In the genomic region with DNA sequence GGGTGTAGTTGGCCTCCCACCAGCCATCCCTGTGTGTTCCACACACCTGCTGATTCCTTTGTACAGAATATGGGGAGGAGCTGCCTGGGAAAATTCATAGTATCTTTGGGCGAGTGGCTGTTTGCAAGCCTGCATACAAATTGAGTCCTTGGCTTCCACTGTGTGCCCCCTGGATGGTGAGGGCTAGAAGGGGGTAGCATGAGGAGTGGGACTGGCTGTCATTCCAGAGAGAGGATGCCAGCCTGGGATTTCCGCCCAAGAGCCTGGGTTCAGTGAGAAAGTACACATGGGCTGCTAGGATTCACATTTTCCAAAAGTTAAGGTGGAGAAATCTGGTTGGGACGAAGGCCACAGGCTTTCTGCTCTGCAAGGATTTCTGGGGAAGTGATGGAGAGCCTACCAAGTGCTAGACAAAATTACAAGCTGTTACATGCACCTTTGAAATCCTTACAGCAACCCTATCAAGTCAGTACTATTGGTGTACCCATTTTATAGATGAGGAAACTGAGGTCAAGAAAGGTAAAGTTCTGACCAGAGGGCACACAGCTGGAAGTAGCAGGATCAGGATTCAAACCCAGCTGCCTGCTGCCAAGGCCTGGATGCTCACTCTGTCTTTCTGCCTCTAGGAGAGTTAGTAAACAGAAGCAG, we compare ENCODE assay signal across 20 cellular contexts. TPM values are rescaled to one million over a fixed set of nuclear protein-coding genes. Genes with fewer than 3 reads are reported as not detected.
DNase-seq lines count a peak whose midpoint lies in the region; ATAC-seq and TF ChIP-seq lines count a peak whose summit lies in the region.
"Had no signal": no experiment of that assay in that cellular context is flagged by ENCODE, and none has a peak within 500 bp of the region (broad histone marks: within the 10 kb centered on the region; RNA-seq: fewer than 3 reads in every experiment).

No MANE protein-coding gene starts in this region.

- no peaks in the 10 kb centered on the region for H3K36me3 ChIP-seq in left ventricle myocardium inferior
- H3K36me3 ChIP-seq in esophagus squamous epithelium = no peaks in the 10 kb centered on the region
- no peaks in the 10 kb centered on the region for H3K36me3 ChIP-seq in suprapubic skin
- no peaks in the 10 kb centered on the region for H3K36me3 ChIP-seq in mucosa of descending colon (ENCODE audit: low read depth)
- H3K36me3 ChIP-seq: BLaER1 treated with 17β-estradiol and CSF1 and Interleukin-3, amounts not matched to agents 10 nM and 100 nM; cardiac muscle cell; ovary had no signal

- no peak overlapping the region for H3K4me3 Mint-ChIP-seq in endothelial cell (ENCODE audit: unreplicated experiment)
- H3K4me3 Mint-ChIP-seq: activated CD8-positive, alpha-beta T cell treated with anti-CD3 and anti-CD28 coated beads for 36 hours; activated naive CD4-positive, alpha-beta T cell treated with anti-CD3 and anti-CD28 coated beads for 36 hours; naive thymus-derived CD4-positive, alpha-beta T cell had no signal

- H3K4me1 ChIP-seq in left ventricle myocardium inferior (peaks cover 40% of the 10 kb centered on the region), right cardiac atrium (ENCODE audit: control insufficient read depth, insufficient read depth, low read length) (peaks cover 8% of the 10 kb centered on the region), esophagus squamous epithelium (peaks cover 0 to 29% (median 19%) of the 10 kb centered on the region in 3 donors), suprapubic skin (peaks cover 35% of the 10 kb centered on the region), mucosa of descending colon (ENCODE audit: low read depth) (no peaks in the 10 kb centered on the region)
- H3K4me1 ChIP-seq: foreskin keratinocyte had no signal

- ATAC-seq in right cardiac atrium (no peak), mucosa of descending colon (no peak), HG03460 (IDR thresholded peaks at IDR 0.05; ENCODE audit: unreplicated experiment) (no peak)
- ATAC-seq: activated CD8-positive, alpha-beta T cell treated with anti-CD3 and anti-CD28 coated beads for 36 hours; foreskin keratinocyte; naive thymus-derived CD4-positive, alpha-beta T cell had no signal

- H3K27ac ChIP-seq in left ventricle myocardium inferior (replicated peaks) (peak overlapping the region; percentile 85), right cardiac atrium (ENCODE audit: low read length) (no peak overlapping the region), esophagus squamous epithelium (peak overlapping the region in 3 of 4 donors; percentile 35 to 76 (median 67)), suprapubic skin (peak overlapping the region; percentile 73)
- H3K27ac ChIP-seq: BLaER1 treated with 17β-estradiol and CSF1 and Interleukin-3, amounts not matched to agents 10 nM and 100 nM; cardiac muscle cell; foreskin keratinocyte had no signal

- no peaks in the 10 kb centered on the region for H3K9me3 Mint-ChIP-seq in endothelial cell (ENCODE audit: unreplicated experiment)
- H3K9me3 Mint-ChIP-seq: activated CD8-positive, alpha-beta T cell treated with anti-CD3 and anti-CD28 coated beads for 36 hours; activated naive CD4-positive, alpha-beta T cell treated with anti-CD3 and anti-CD28 coated beads for 36 hours had no signal

- H3K27ac Mint-ChIP-seq in endothelial cell (ENCODE audit: unreplicated experiment) = no peak overlapping the region
- H3K27ac Mint-ChIP-seq: activated CD8-positive, alpha-beta T cell treated with anti-CD3 and anti-CD28 coated beads for 36 hours; activated naive CD4-positive, alpha-beta T cell treated with anti-CD3 and anti-CD28 coated beads for 36 hours had no signal

- no peaks in the 10 kb centered on the region for H3K36me3 Mint-ChIP-seq in endothelial cell (ENCODE audit: low read depth, unreplicated experiment)

- no peak for DNase-seq in left ventricle myocardium inferior
- DNase-seq in right cardiac atrium = no peak
- DNase-seq in esophagus squamous epithelium (lab: John Stamatoyannopoulos, UW) = no peak
- peak; percentile 47 for DNase-seq in midbrain (lab: John Stamatoyannopoulos, UW)
- DNase-seq in suprapubic skin (ENCODE audit: low spot score in 2 of 2) = no peak
- DNase-seq in mucosa of descending colon = no peak
- no peak for DNase-seq in endothelial cell (ENCODE audit: low spot score)
- DNase-seq: activated CD8-positive, alpha-beta T cell treated with anti-CD3 and anti-CD28 coated beads for 36 hours; activated naive CD4-positive, alpha-beta T cell treated with anti-CD3 and anti-CD28 coated beads for 36 hours; dermis blood vessel endothelial cell; foreskin keratinocyte; Karpas-422; kidney; naive thymus-derived CD4-positive, alpha-beta T cell; NCI-H1930; T1000 had no signal

- intact Hi-C loops in left ventricle myocardium inferior (cut with micrococcal nuclease) (no loop called here), right cardiac atrium (cut with DNase I) (no loop called here), esophagus squamous epithelium (cut with DNase I) (no loop called here), mucosa of descending colon (cut with DNase I, micrococcal nuclease) (no loop called here)

- TF ChIP-seq CTCF in left ventricle myocardium inferior (IDR thresholded peaks at IDR 0.05; ENCODE audit: borderline replicate concordance) (no peak), esophagus squamous epithelium (IDR thresholded peaks at IDR 0.05) (no peak), suprapubic skin (IDR thresholded peaks at IDR 0.05) (no peak), mucosa of descending colon (IDR thresholded peaks at IDR 0.05) (no peak), endothelial cell (IDR thresholded peaks at IDR 0.05; ENCODE audit: unreplicated experiment) (no peak)

- no peaks in the 10 kb centered on the region for H3K9me3 ChIP-seq in left ventricle myocardium inferior (replicated peaks)
- H3K9me3 ChIP-seq in right cardiac atrium (ENCODE audit: control insufficient read depth, low read length) = no peaks in the 10 kb centered on the region
- H3K9me3 ChIP-seq in esophagus squamous epithelium = no peaks in the 10 kb centered on the region
- no peaks in the 10 kb centered on the region for H3K9me3 ChIP-seq in suprapubic skin
- H3K9me3 ChIP-seq in mucosa of descending colon = no peaks in the 10 kb centered on the region
- H3K9me3 ChIP-seq: BLaER1 treated with 17β-estradiol and CSF1 and Interleukin-3, amounts not matched to agents 10 nM and 100 nM; ovary had no signal

- H3K27me3 Mint-ChIP-seq in endothelial cell (ENCODE audit: unreplicated experiment) = peaks cover 8% of the 10 kb centered on the region
- H3K27me3 Mint-ChIP-seq: activated CD8-positive, alpha-beta T cell treated with anti-CD3 and anti-CD28 coated beads for 36 hours; naive thymus-derived CD4-positive, alpha-beta T cell had no signal

- no peak overlapping the region for H3K4me3 ChIP-seq in left ventricle myocardium inferior
- H3K4me3 ChIP-seq in right cardiac atrium (ENCODE audit: low read length) = no peak overlapping the region
- no peak overlapping the region for H3K4me3 ChIP-seq in esophagus squamous epithelium
- H3K4me3 ChIP-seq in suprapubic skin = no peak overlapping the region
- H3K4me3 ChIP-seq in mucosa of descending colon = no peak overlapping the region
- H3K4me3 ChIP-seq: BLaER1 treated with 17β-estradiol and CSF1 and Interleukin-3, amounts not matched to agents 10 nM and 100 nM; cardiac muscle cell; ovary had no signal

- H3K27me3 ChIP-seq in left ventricle myocardium inferior (ENCODE audit: low read depth) (no peaks in the 10 kb centered on the region), right cardiac atrium (ENCODE audit: control insufficient read depth, insufficient read depth) (no peaks in the 10 kb centered on the region), esophagus squamous epithelium (no peaks in the 10 kb centered on the region), suprapubic skin (no peaks in the 10 kb centered on the region)
- H3K27me3 ChIP-seq: BLaER1 treated with 17β-estradiol and CSF1 and Interleukin-3, amounts not matched to agents 10 nM and 100 nM; cardiac muscle cell; foreskin keratinocyte; ovary had no signal

- TF ChIP-seq EP300 in suprapubic skin (IDR thresholded peaks at IDR 0.05) = no peak

- no peaks in the 10 kb centered on the region for H3K4me1 Mint-ChIP-seq in endothelial cell (ENCODE audit: unreplicated experiment)
- H3K4me1 Mint-ChIP-seq: naive thymus-derived CD4-positive, alpha-beta T cell had no signal

- 89% methylated on average over 3 of the region's 3 CpGs for WGBS in right cardiac atrium
- WGBS in esophagus squamous epithelium, 2 donors = 76 to 90% methylated on average over 2 to 3 of the region's 3 CpGs
- 36% methylated on average over 3 of the region's 3 CpGs for WGBS in suprapubic skin

- TF ChIP-seq POLR2A in esophagus squamous epithelium (IDR thresholded peaks at IDR 0.05) = no peak
- TF ChIP-seq POLR2A in suprapubic skin (IDR thresholded peaks at IDR 0.05) = no peak

RNA-seq across cellular contexts. Expression of a gene that starts 0.6 kb away (rescaled TPM):
- 51.9 TPM for total RNA-seq in left ventricle myocardium inferior
- 10 to 100 TPM; 13.6 to 29.5 (median 26.0) TPM for total RNA-seq in right cardiac atrium
- polyA plus RNA-seq in right cardiac atrium = 17.4 TPM
- under 1 TPM in 3 of 4 donors, not detected in 1; 0.03 to 0.76 (median 0.48) TPM for total RNA-seq in esophagus squamous epithelium
- total RNA-seq in suprapubic skin = 1 to 10 TPM in 2 of 4 donors, under 1 TPM in 2; 0.08 to 4.9 (median 1.4) TPM
- total RNA-seq in mucosa of descending colon = 1 to 10 TPM in 1 of 3 donors, under 1 TPM in 2; 0.58 to 3.2 (median 0.81) TPM
- 0.23 TPM for total RNA-seq in endothelial cell (ENCODE audit: unreplicated experiment)
- total RNA-seq: dermis blood vessel endothelial cell had no signal
- polyA plus RNA-seq: cardiac muscle cell had no signal
